In the genomic region with DNA sequence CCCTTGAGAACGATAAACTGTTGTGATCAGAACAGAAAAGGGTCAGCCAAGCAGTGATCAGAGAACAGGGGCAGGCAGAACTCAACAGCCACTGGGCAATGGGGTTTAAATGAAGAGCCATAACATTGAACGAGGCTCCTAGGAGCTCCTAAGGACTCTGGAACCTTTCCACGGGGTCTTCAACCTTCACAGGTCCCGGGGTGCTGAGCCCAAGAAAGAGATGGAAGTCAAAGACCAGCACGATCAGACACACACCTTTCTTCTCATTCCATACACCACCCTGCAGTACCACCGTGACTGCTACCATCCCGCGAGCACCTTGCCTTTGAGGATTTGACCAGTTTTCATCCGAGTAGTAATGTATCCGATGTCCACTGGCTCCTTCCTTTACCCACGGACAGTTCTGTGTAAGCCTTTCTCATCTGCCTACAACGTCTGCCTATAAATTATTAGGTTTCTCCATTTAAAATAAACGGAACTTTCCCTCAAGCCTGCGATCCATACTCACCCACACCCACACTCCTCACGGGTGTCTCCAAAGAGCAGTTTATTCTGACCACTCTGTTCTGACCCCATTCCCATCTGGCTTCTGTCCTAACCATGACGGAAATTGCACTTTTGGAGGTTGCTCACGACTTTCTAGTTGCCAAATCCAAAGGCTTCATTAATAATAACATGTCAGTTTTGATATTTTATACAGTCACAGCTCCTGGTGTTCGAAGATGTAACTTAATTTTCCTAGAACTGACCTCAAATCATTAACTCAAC, we compare ENCODE assay signal across 2 cellular contexts.
TF ChIP-seq lines count a peak whose summit lies in the region.

No MANE protein-coding gene starts in this region.

TF ChIP-seq in GM12878, 131 proteins besides CTCF, POLR2A, EP300 and RAD21:
- TF ChIP-seq CREB1 (IDR thresholded peaks at IDR 0.05; ENCODE audit: low read depth), result no peak
- TF ChIP-seq BACH1 (IDR thresholded peaks at IDR 0.05; ENCODE audit: borderline replicate concordance), result no peak
- TF ChIP-seq NBN (IDR thresholded peaks at IDR 0.05), result no peak
- TF ChIP-seq, protein P1, sequence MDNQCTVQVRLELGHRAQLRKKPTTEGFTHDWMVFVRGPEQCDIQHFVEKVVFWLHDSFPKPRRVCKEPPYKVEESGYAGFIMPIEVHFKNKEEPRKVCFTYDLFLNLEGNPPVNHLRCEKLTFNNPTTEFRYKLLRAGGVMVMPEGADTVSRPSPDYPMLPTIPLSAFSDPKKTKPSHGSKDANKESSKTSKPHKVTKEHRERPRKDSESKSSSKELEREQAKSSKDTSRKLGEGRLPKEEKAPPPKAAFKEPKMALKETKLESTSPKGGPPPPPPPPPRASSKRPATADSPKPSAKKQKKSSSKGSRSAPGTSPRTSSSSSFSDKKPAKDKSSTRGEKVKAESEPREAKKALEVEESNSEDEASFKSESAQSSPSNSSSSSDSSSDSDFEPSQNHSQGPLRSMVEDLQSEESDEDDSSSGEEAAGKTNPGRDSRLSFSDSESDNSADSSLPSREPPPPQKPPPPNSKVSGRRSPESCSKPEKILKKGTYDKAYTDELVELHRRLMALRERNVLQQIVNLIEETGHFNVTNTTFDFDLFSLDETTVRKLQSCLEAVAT (IDR thresholded peaks at IDR 0.05), result no peak
- no peak for TF ChIP-seq CHD4 (IDR thresholded peaks at IDR 0.05)
- TF ChIP-seq EGR1 (IDR thresholded peaks at IDR 0.05; ENCODE audit: borderline replicate concordance in 1 of 2, low read depth in 2 of 2, low read length in 2 of 2), result no peak
- TF ChIP-seq KLF5 (IDR thresholded peaks at IDR 0.05; ENCODE audit: partially characterized antibody), result no peak
- TF ChIP-seq NR2C1 (IDR thresholded peaks at IDR 0.05), result no peak
- no peak for TF ChIP-seq IRF4 (IDR thresholded peaks at IDR 0.05; ENCODE audit: low read depth, low read length)
- TF ChIP-seq PML (IDR thresholded peaks at IDR 0.05; ENCODE audit: low read length), result no peak
- TF ChIP-seq JUNB (IDR thresholded peaks at IDR 0.05), result no peak
- no peak for TF ChIP-seq CHD2 (IDR thresholded peaks at IDR 0.05; ENCODE audit: borderline replicate concordance, low read depth, low read length)
- no peak for TF ChIP-seq TCF12 (IDR thresholded peaks at IDR 0.05; ENCODE audit: low read depth, low read length)
- no peak for TF ChIP-seq LARP7 (IDR thresholded peaks at IDR 0.05)
- no peak for TF ChIP-seq POLR2AphosphoS2 (IDR thresholded peaks at IDR 0.05; ENCODE audit: low read depth, low read length)
- TF ChIP-seq, protein P2, sequence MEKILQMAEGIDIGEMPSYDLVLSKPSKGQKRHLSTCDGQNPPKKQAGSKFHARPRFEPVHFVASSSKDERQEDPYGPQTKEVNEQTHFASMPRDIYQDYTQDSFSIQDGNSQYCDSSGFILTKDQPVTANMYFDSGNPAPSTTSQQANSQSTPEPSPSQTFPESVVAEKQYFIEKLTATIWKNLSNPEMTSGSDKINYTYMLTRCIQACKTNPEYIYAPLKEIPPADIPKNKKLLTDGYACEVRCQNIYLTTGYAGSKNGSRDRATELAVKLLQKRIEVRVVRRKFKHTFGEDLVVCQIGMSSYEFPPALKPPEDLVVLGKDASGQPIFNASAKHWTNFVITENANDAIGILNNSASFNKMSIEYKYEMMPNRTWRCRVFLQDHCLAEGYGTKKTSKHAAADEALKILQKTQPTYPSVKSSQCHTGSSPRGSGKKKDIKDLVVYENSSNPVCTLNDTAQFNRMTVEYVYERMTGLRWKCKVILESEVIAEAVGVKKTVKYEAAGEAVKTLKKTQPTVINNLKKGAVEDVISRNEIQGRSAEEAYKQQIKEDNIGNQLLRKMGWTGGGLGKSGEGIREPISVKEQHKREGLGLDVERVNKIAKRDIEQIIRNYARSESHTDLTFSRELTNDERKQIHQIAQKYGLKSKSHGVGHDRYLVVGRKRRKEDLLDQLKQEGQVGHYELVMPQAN (conservative IDR thresholded peaks at IDR 0.05), result no peak

TF ChIP-seq in HepG2, 621 proteins besides CTCF, POLR2A, EP300 and RAD21:
- no peak for TF ChIP-seq NFYC (CRISPR knock-in tag; IDR thresholded peaks at IDR 0.05)
- no peak for TF ChIP-seq ZBTB4 (CRISPR knock-in tag; IDR thresholded peaks at IDR 0.05; ENCODE audit: borderline replicate concordance)
- TF ChIP-seq SRSF1 (optimal IDR thresholded peaks at IDR 0.05; ENCODE audit: low read depth, low read length), result no peak
- TF ChIP-seq ZNF256 (CRISPR knock-in tag; conservative IDR thresholded peaks at IDR 0.05), result no peak
- TF ChIP-seq, protein P3, sequence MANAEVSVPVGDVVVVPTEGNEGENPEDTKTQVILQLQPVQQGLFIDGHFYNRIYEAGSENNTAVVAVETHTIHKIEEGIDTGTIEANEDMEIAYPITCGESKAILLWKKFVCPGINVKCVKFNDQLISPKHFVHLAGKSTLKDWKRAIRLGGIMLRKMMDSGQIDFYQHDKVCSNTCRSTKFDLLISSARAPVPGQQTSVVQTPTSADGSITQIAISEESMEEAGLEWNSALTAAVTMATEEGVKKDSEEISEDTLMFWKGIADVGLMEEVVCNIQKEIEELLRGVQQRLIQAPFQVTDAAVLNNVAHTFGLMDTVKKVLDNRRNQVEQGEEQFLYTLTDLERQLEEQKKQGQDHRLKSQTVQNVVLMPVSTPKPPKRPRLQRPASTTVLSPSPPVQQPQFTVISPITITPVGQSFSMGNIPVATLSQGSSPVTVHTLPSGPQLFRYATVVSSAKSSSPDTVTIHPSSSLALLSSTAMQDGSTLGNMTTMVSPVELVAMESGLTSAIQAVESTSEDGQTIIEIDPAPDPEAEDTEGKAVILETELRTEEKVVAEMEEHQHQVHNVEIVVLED (CRISPR knock-in tag; IDR thresholded peaks at IDR 0.05; ENCODE audit: borderline replicate concordance), result no peak
- no peak for TF ChIP-seq ZNF619 (CRISPR knock-in tag; IDR thresholded peaks at IDR 0.05)
- TF ChIP-seq MZF1 (CRISPR knock-in tag; IDR thresholded peaks at IDR 0.05; ENCODE audit: borderline replicate concordance), result no peak
- no peak for TF ChIP-seq ZNF430 (CRISPR knock-in tag; IDR thresholded peaks at IDR 0.05)
- no peak for TF ChIP-seq TBX2 (CRISPR knock-in tag; IDR thresholded peaks at IDR 0.05; ENCODE audit: borderline replicate concordance)
